27 cellular contexts compared by ENCODE assay signal in the genomic region with DNA sequence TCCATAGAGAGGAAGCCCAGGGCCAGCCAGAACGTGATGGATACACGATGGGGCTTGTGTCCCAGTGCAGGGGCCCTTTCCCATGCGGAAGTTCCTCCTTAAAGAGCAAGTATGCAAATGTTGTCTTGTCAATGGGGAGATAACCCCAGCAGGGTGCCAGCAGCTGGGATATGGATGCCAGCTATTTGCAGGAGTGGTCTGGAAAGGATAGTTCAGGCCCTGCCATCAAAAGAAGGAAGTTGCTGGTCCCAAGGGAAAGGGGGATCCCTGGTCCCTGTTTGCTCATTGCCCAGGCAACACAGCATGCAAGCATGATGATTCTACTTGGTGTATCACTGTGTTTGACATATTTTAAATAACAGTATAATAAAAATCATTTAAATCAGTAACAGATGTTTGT.
DNase-seq lines count a peak whose midpoint lies in the region; ATAC-seq and TF ChIP-seq lines count a peak whose summit lies in the region.
"Had no signal": no experiment of that assay in that cellular context is flagged by ENCODE, and none has a peak within 500 bp of the region (broad histone marks: within the 10 kb centered on the region; RNA-seq: fewer than 3 reads in every experiment).

No MANE protein-coding gene starts in this region.

- intact Hi-C loops in A673 (cut with micrococcal nuclease; ENCODE audit: unreplicated experiment) (no loop called here), vagina (cut with DNase I) (no loop called here)

- no peaks in the 10 kb centered on the region for H3K9me2 ChIP-seq in GM23248 (ENCODE audit: insufficient read depth)

- CTCF ChIA-PET in A673 (lab: Charles Lee) (no interaction called here), WTC11 (lab: Charles Lee) (interaction anchor here (1.0 to 1.1 kb wide), 2 partner anchors 32 to 57 kb away, joined by 3 to 6 read pairs; no protein-coding TSS in a partner anchor)

- H3K9ac ChIP-seq in GM23248 = peak overlapping the region; percentile 51

- TF ChIP-seq CTCF in A673 (conservative IDR thresholded peaks at IDR 0.05; ENCODE audit: low read depth, low read length) (no peak), WTC11 (IDR thresholded peaks at IDR 0.05) (no peak), vagina (IDR thresholded peaks at IDR 0.05) (no peak)

- H3K4me1 ChIP-seq in A673 (ENCODE audit: insufficient read depth, low read length, poor library complexity, severe bottlenecking) = peaks cover 23% of the 10 kb centered on the region
- peaks cover 26% of the 10 kb centered on the region for H3K4me1 ChIP-seq in GM23248 (ENCODE audit: insufficient read depth)
- H3K4me1 ChIP-seq in vagina = peaks cover 11% of the 10 kb centered on the region
- H3K4me1 ChIP-seq: thyroid gland had no signal

- no peaks in the 10 kb centered on the region for H3K36me3 Mint-ChIP-seq in WTC11
- H3K36me3 Mint-ChIP-seq in T-helper 2 cell treated with Interferon-gamma antibody and Interleukin-4, amounts not matched to agents 5 μg/mL and 100 μg/mL, for 36 hours (ENCODE audit: low read depth) = no peaks in the 10 kb centered on the region
- H3K36me3 Mint-ChIP-seq: naive thymus-derived CD4-positive, alpha-beta T cell had no signal

- no peak for TF ChIP-seq POLR2A in vagina (IDR thresholded peaks at IDR 0.05)

- H3K36me3 ChIP-seq in A673 (ENCODE audit: insufficient read depth, low read length, poor library complexity, severe bottlenecking) (no peaks in the 10 kb centered on the region), GM23248 (ENCODE audit: low read depth) (no peaks in the 10 kb centered on the region), vagina (no peaks in the 10 kb centered on the region)
- H3K36me3 ChIP-seq: thyroid gland had no signal

- no peaks in the 10 kb centered on the region for H3K79me2 ChIP-seq in GM23248 (ENCODE audit: insufficient read depth)

- H3K27ac ChIP-seq in A673 (ENCODE audit: low read depth, low read length, poor library complexity, severe bottlenecking) (no peak overlapping the region), GM23248 (peak overlapping the region; percentile 81), vagina (no peak overlapping the region)
- H3K27ac ChIP-seq: C4-2B, epithelial cell of prostate, thyroid gland had no signal

- in situ Hi-C loops in GM23248 (cut with MboI) = no loop called here

- H3K4me3 ChIP-seq in A673 (ENCODE audit: low read depth, low read length, poor library complexity, severe bottlenecking) (no peak overlapping the region), GM23248 (no peak overlapping the region), vagina (no peak overlapping the region)
- H3K4me3 ChIP-seq: smooth muscle cell, thyroid gland had no signal

- H3K27me3 Mint-ChIP-seq in WTC11 (ENCODE audit: low read depth) = peaks cover 7% of the 10 kb centered on the region; the same call in 1 of the 2 replicates
- H3K27me3 Mint-ChIP-seq in T-helper 2 cell treated with Interferon-gamma antibody and Interleukin-4, amounts not matched to agents 5 μg/mL and 100 μg/mL, for 36 hours (ENCODE audit: low read depth) = peaks cover 8% of the 10 kb centered on the region

- H4K20me1 ChIP-seq in GM23248 (ENCODE audit: insufficient read depth) = no peaks in the 10 kb centered on the region

- H3F3A ChIP-seq in GM23248 (ENCODE audit: insufficient read depth) = peaks cover 17% of the 10 kb centered on the region

- POLR2A ChIA-PET in A673 (lab: Charles Lee; ENCODE audit: low non-redundant PET) = no interaction called here
- POLR2A ChIA-PET in WTC11 (lab: Charles Lee) = no interaction called here

- H3K4me1 Mint-ChIP-seq in WTC11 = peaks cover 26% of the 10 kb centered on the region
- H3K4me1 Mint-ChIP-seq in T-helper 2 cell treated with Interferon-gamma antibody and Interleukin-4, amounts not matched to agents 5 μg/mL and 100 μg/mL, for 36 hours (ENCODE audit: low read depth) = no peaks in the 10 kb centered on the region
- H3K4me1 Mint-ChIP-seq: central memory CD8-positive, alpha-beta T cell had no signal

- no peak overlapping the region for H3K4me3 Mint-ChIP-seq in WTC11
- no peak overlapping the region for H3K4me3 Mint-ChIP-seq in T-helper 2 cell treated with Interferon-gamma antibody and Interleukin-4, amounts not matched to agents 5 μg/mL and 100 μg/mL, for 36 hours
- H3K4me3 Mint-ChIP-seq: activated naive CD4-positive, alpha-beta T cell treated with anti-CD3 and anti-CD28 coated beads for 36 hours; activated T-cell treated with anti-CD3 and anti-CD28 coated beads, Interleukin-2, amount 50 U/mL, for 4 hours; central memory CD8-positive, alpha-beta T cell; naive thymus-derived CD4-positive, alpha-beta T cell had no signal

- H3K27me3 ChIP-seq in A673 (replicated peaks; ENCODE audit: insufficient read depth, low read depth, low read length, poor library complexity) = no peaks in the 10 kb centered on the region
- no peaks in the 10 kb centered on the region for H3K27me3 ChIP-seq in GM23248 (replicated peaks; ENCODE audit: insufficient read depth)
- H3K27me3 ChIP-seq in vagina = no peaks in the 10 kb centered on the region
- H3K27me3 ChIP-seq: thyroid gland had no signal

- no peak overlapping the region for H2AFZ ChIP-seq in GM23248

- no peaks in the 10 kb centered on the region for H3K9me3 ChIP-seq in A673 (ENCODE audit: low read depth, low read length, poor library complexity, severe bottlenecking)
- no peaks in the 10 kb centered on the region for H3K9me3 ChIP-seq in GM23248 (ENCODE audit: low read depth)
- no peaks in the 10 kb centered on the region for H3K9me3 ChIP-seq in vagina
- H3K9me3 ChIP-seq: thyroid gland had no signal

- peak; percentile 92 for DNase-seq in A673 (ENCODE audit: low spot score)
- peak; percentile 72 for DNase-seq in GM23248
- DNase-seq in WTC11 (ENCODE audit: low spot score) = peak; percentile 63
- peak; percentile 40 for DNase-seq in iPS DF 19.7 (ENCODE audit: low read depth, low spot score)
- DNase-seq in NCI-H2171 treated with DMSO at 0.1 percent for 48 hours (lab: John Stamatoyannopoulos, UW) = no peak
- no peak for DNase-seq in T-helper 2 cell treated with Interferon-gamma antibody and Interleukin-4, amounts not matched to agents 5 μg/mL and 100 μg/mL, for 36 hours (ENCODE audit: low spot score)
- no peak for DNase-seq in vagina (ENCODE audit: extremely low spot score in 2 of 2)
- no peak for DNase-seq in cerebellar nuclear complex (lab: John Stamatoyannopoulos, UW)
- DNase-seq: activated CD4-positive, CD25-positive, alpha-beta regulatory T cell treated with anti-CD3 and anti-CD28 coated beads, Interleukin-2, amount 50 U/mL, for 72 hours; activated naive CD4-positive, alpha-beta T cell treated with anti-CD3 and anti-CD28 coated beads for 36 hours; activated T-cell treated with anti-CD3 and anti-CD28 coated beads, Interleukin-2, amount 50 U/mL, for 4 hours; DMS 273 treated with DMSO at 0.1 percent for 48 hours; GF-D8; KBM-7; left cardiac atrium; naive thymus-derived CD4-positive, alpha-beta T cell; NCI-H187 treated with DMSO at 0.1 percent for 48 hours; NCI-H2227 treated with DMSO at 0.1 percent for 48 hours; retina; Right ventricle myocardium superior; stimulated activated CD4-positive, alpha-beta T cell treated with anti-CD3 and anti-CD28 coated beads, Interleukin-4, amount 100 ng/mL, for 1 hour; stimulated activated naive CD4-positive, alpha-beta T cell treated with Interleukin-2 at 50 U/mL for 16 hours; thyroid gland had no signal

- WGBS in GM23248 (ENCODE audit: low coverage in 1 of 2, low lambda C conversion rate in 2 of 2, missing lambda C conversion rate in 2 of 2), 2 experiments = 30% methylated on average over 3 of the region's 3 CpGs

- ATAC-seq in WTC11 = peak; percentile 69
- ATAC-seq: activated T-cell treated with anti-CD3 and anti-CD28 coated beads, Interleukin-2, amount 50 U/mL, for 4 hours; left cardiac atrium; naive thymus-derived CD4-positive, alpha-beta T cell had no signal

- H3K27ac Mint-ChIP-seq in WTC11 = no peak overlapping the region
- H3K27ac Mint-ChIP-seq in T-helper 2 cell treated with Interferon-gamma antibody and Interleukin-4, amounts not matched to agents 5 μg/mL and 100 μg/mL, for 36 hours = no peak overlapping the region
- H3K27ac Mint-ChIP-seq: activated naive CD4-positive, alpha-beta T cell treated with anti-CD3 and anti-CD28 coated beads for 36 hours; naive thymus-derived CD4-positive, alpha-beta T cell had no signal

- BruUV-seq in A673 (replicated peaks; lab: Mats Ljungman, UMichigan) = no TSS peak

- H3K9me3 Mint-ChIP-seq in WTC11 = peaks cover 9% of the 10 kb centered on the region; the same call in 1 of the 2 replicates
- no peaks in the 10 kb centered on the region for H3K9me3 Mint-ChIP-seq in T-helper 2 cell treated with Interferon-gamma antibody and Interleukin-4, amounts not matched to agents 5 μg/mL and 100 μg/mL, for 36 hours
- H3K9me3 Mint-ChIP-seq: activated naive CD4-positive, alpha-beta T cell treated with anti-CD3 and anti-CD28 coated beads for 36 hours; activated T-cell treated with anti-CD3 and anti-CD28 coated beads, Interleukin-2, amount 50 U/mL, for 4 hours; central memory CD8-positive, alpha-beta T cell had no signal

- H3K4me2 ChIP-seq in GM23248 (ENCODE audit: unreplicated experiment) = peak overlapping the region; percentile 68
- H3K4me2 ChIP-seq: smooth muscle cell had no signal

TF ChIP-seq in WTC11, 78 proteins besides CTCF, POLR2A, EP300 and RAD21 (continues in another document):
- TF ChIP-seq ETV6 (CRISPR knock-in tag; IDR thresholded peaks at IDR 0.05) (peak; percentile 55; the same call in 1 of the 2 replicates), NR1H2 (CRISPR knock-in tag; IDR thresholded peaks at IDR 0.05) (no peak)

Comparison
In these comparisons a context has a peak if more than half of its experiments do, and no peak if none do; other contexts are left out.
1. DNase-seq: peak in A673 (single experiment), GM23248 (single experiment), WTC11 (single experiment) and iPS DF 19.7 (single experiment); none in NCI-H2171 treated with DMSO at 0.1 percent for 48 hours (single experiment), T-helper 2 cell treated with Interferon-gamma antibody and Interleukin-4, amounts not matched to agents 5 μg/mL and 100 μg/mL, for 36 hours (single experiment), vagina (0 of 2) and cerebellar nuclear complex (0 of 2).